Comparison of ENCODE assay signal across 21 cellular contexts in the genomic region with DNA sequence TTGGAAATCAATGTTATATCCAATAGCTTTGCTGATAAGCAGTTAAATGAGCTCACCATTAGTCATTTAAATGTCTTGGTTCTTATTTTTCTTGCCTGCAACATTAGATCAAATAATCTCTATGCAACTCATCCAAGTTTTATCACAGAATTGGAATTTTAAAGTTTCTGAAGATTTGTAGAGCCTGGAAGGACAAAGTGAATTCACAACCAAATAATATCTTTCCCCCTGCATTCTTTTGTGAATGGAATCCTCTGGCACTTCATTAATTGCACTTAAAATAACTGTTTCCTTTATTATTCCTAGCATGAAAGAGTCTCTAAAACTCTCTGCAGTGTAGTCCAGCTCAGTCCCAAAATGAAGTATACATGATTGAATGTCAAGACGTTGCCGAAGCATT.
"Had no signal": no experiment of that assay in that cellular context is flagged by ENCODE, and none has a peak within 500 bp of the region (broad histone marks: within the 10 kb centered on the region; RNA-seq: fewer than 3 reads in every experiment).

No MANE protein-coding gene starts in this region.

- ATAC-seq: activated CD4-positive, CD25-positive, alpha-beta regulatory T cell treated with anti-CD3 and anti-CD28 coated beads, Interleukin-2, amount 50 U/mL, for 24 hours; activated T-cell treated with anti-CD3 and anti-CD28 coated beads, Interleukin-2, amount 50 U/mL, for 72 hours had no signal

- H3K36me3 ChIP-seq: esophagus squamous epithelium, left ventricle myocardium inferior, neutrophil, ovary, prostate gland, thoracic aorta, vagina had no signal

- H3K4me1 Mint-ChIP-seq: immature natural killer cell had no signal

- H3K27me3 Mint-ChIP-seq: activated CD4-positive, alpha-beta memory T cell treated with anti-CD3 and anti-CD28 coated beads, Interleukin-2, amount 10 ng/mL, durations not matched to agents 7 days and 5 days; activated CD4-positive, alpha-beta T cell treated with anti-CD3 and anti-CD28 coated beads, Interleukin-2, amount 10 ng/mL, durations not matched to agents 24 days and 14 days; activated naive CD4-positive, alpha-beta T cell treated with anti-CD3 and anti-CD28 coated beads, Interleukin-2, amount 10 ng/mL, durations not matched to agents 7 days and 5 days; type B pancreatic cell had no signal

- DNase-seq: activated CD4-positive, alpha-beta memory T cell treated with anti-CD3 and anti-CD28 coated beads, Interleukin-2, amount 10 ng/mL, durations not matched to agents 7 days and 5 days; activated CD4-positive, alpha-beta T cell treated with anti-CD3 and anti-CD28 coated beads, Interleukin-2, amount 10 ng/mL, durations not matched to agents 24 days and 14 days; activated effector memory CD4-positive, alpha-beta T cell treated with Interleukin-2 at 50 U/mL for 16 hours; activated naive CD4-positive, alpha-beta T cell treated with anti-CD3 and anti-CD28 coated beads, Interleukin-2, amount 10 ng/mL, durations not matched to agents 7 days and 5 days; activated T-cell treated with anti-CD3 and anti-CD28 coated beads, Interleukin-2, amount 50 U/mL, for 72 hours; amygdala; cerebellar nuclear complex; esophagus squamous epithelium; immature natural killer cell; left ventricle myocardium inferior; ovary; stimulated activated CD4-positive, alpha-beta T cell treated with anti-CD3 and anti-CD28 coated beads, Interleukin-4, amount 100 ng/mL, for 24 hours; stimulated activated naive CD4-positive, alpha-beta T cell treated with Interleukin-2 at 50 U/mL for 16 hours had no signal

- H3K4me3 ChIP-seq: coronary artery, esophagus squamous epithelium, left ventricle myocardium inferior, ovary, prostate gland, thoracic aorta, vagina had no signal

- H3K36me3 Mint-ChIP-seq: type B pancreatic cell had no signal

- H3K27me3 ChIP-seq: esophagus squamous epithelium, neutrophil, ovary, vagina had no signal

- H3K27ac ChIP-seq: coronary artery, esophagus squamous epithelium, left ventricle myocardium inferior, neutrophil, ovary, prostate gland, thoracic aorta had no signal

- H3K9me3 ChIP-seq: esophagus squamous epithelium, neutrophil, ovary, prostate gland, thoracic aorta, vagina had no signal

- H3K4me3 Mint-ChIP-seq: activated CD4-positive, alpha-beta memory T cell treated with anti-CD3 and anti-CD28 coated beads, Interleukin-2, amount 10 ng/mL, durations not matched to agents 7 days and 5 days; activated CD4-positive, alpha-beta T cell treated with anti-CD3 and anti-CD28 coated beads, Interleukin-2, amount 10 ng/mL, durations not matched to agents 24 days and 14 days; activated naive CD4-positive, alpha-beta T cell treated with anti-CD3 and anti-CD28 coated beads, Interleukin-2, amount 10 ng/mL, durations not matched to agents 7 days and 5 days; activated T-cell treated with anti-CD3 and anti-CD28 coated beads, Interleukin-2, amount 50 U/mL, for 72 hours; immature natural killer cell; nephron; type B pancreatic cell had no signal

- H3K4me1 ChIP-seq: prostate gland had no signal

- H3K27ac Mint-ChIP-seq: activated CD4-positive, alpha-beta memory T cell treated with anti-CD3 and anti-CD28 coated beads, Interleukin-2, amount 10 ng/mL, durations not matched to agents 7 days and 5 days; activated CD4-positive, alpha-beta T cell treated with anti-CD3 and anti-CD28 coated beads, Interleukin-2, amount 10 ng/mL, durations not matched to agents 24 days and 14 days; activated naive CD4-positive, alpha-beta T cell treated with anti-CD3 and anti-CD28 coated beads, Interleukin-2, amount 10 ng/mL, durations not matched to agents 7 days and 5 days; activated T-cell treated with anti-CD3 and anti-CD28 coated beads, Interleukin-2, amount 50 U/mL, for 72 hours; immature natural killer cell; nephron; type B pancreatic cell had no signal
